In genomic region chr3:187430576-187430975, GRCh38 we compare ENCODE assay signal across 3 cellular contexts.
TF ChIP-seq lines count a peak whose summit lies in the region.

No MANE protein-coding gene starts in this region.

TF ChIP-seq in SK-N-SH, 30 proteins besides CTCF, POLR2A, EP300 and RAD21:
- TF ChIP-seq TCF12 (IDR thresholded peaks at IDR 0.05): no peak
- TF ChIP-seq SMC3 (IDR thresholded peaks at IDR 0.05; ENCODE audit: low read depth, low read length): no peak
- TF ChIP-seq MXI1 (IDR thresholded peaks at IDR 0.05; ENCODE audit: low read depth, low read length): no peak
- no peak for TF ChIP-seq NRF1 (IDR thresholded peaks at IDR 0.05; ENCODE audit: low read depth, low read length)
- TF ChIP-seq NFIC (IDR thresholded peaks at IDR 0.05; ENCODE audit: borderline replicate concordance): no peak
- no peak for TF ChIP-seq FOXJ3 (CRISPR knock-in tag; IDR thresholded peaks at IDR 0.05)
- TF ChIP-seq EZH2phosphoT487 (IDR thresholded peaks at IDR 0.05; ENCODE audit: borderline replicate concordance, low read depth): no peak
- no peak for TF ChIP-seq JUND (IDR thresholded peaks at IDR 0.05)
- TF ChIP-seq, protein P1, sequence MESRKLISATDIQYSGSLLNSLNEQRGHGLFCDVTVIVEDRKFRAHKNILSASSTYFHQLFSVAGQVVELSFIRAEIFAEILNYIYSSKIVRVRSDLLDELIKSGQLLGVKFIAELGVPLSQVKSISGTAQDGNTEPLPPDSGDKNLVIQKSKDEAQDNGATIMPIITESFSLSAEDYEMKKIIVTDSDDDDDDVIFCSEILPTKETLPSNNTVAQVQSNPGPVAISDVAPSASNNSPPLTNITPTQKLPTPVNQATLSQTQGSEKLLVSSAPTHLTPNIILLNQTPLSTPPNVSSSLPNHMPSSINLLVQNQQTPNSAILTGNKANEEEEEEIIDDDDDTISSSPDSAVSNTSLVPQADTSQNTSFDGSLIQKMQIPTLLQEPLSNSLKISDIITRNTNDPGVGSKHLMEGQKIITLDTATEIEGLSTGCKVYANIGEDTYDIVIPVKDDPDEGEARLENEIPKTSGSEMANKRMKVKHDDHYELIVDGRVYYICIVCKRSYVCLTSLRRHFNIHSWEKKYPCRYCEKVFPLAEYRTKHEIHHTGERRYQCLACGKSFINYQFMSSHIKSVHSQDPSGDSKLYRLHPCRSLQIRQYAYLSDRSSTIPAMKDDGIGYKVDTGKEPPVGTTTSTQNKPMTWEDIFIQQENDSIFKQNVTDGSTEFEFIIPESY (IDR thresholded peaks at IDR 0.05; ENCODE audit: borderline replicate concordance, low read depth): no peak
- TF ChIP-seq YY1 (IDR thresholded peaks at IDR 0.05; ENCODE audit: low read depth): no peak
- TF ChIP-seq SIN3A (IDR thresholded peaks at IDR 0.05; ENCODE audit: borderline replicate concordance, low read depth, low read length): no peak
- no peak for TF ChIP-seq RFX5 (IDR thresholded peaks at IDR 0.05; ENCODE audit: low read length)
- TF ChIP-seq IRF3 (IDR thresholded peaks at IDR 0.05; ENCODE audit: low read depth, low read length): no peak
- TF ChIP-seq CHD2 (IDR thresholded peaks at IDR 0.05; ENCODE audit: low read length, partially characterized antibody): no peak
- TF ChIP-seq RXRA (IDR thresholded peaks at IDR 0.05; ENCODE audit: borderline replicate concordance, low read depth): no peak
- TF ChIP-seq FOXM1 (IDR thresholded peaks at IDR 0.05; ENCODE audit: low read depth): no peak
- TF ChIP-seq TEAD4 (IDR thresholded peaks at IDR 0.05; ENCODE audit: borderline replicate concordance, insufficient read depth): no peak

TF ChIP-seq in SK-N-SH treated with all-trans-retinoic acid at 6 μM for 48 hours, 23 proteins besides CTCF, POLR2A, EP300 and RAD21 (continues in another document):
- no peak for TF ChIP-seq PPARA (CRISPR knock-in tag; IDR thresholded peaks at IDR 0.05; ENCODE audit: borderline replicate concordance)
- no peak for TF ChIP-seq ZNF8 (CRISPR knock-in tag; IDR thresholded peaks at IDR 0.05)
- TF ChIP-seq TOX (CRISPR knock-in tag; IDR thresholded peaks at IDR 0.05; ENCODE audit: borderline replicate concordance): no peak
- TF ChIP-seq POU6F1 (CRISPR knock-in tag; IDR thresholded peaks at IDR 0.05; ENCODE audit: borderline replicate concordance, low read depth): no peak
- no peak for TF ChIP-seq SNAI2 (CRISPR knock-in tag; IDR thresholded peaks at IDR 0.05)
- TF ChIP-seq ZFP3 (CRISPR knock-in tag; IDR thresholded peaks at IDR 0.05): no peak
- TF ChIP-seq TCF4 (CRISPR knock-in tag; IDR thresholded peaks at IDR 0.05; ENCODE audit: borderline replicate concordance): no peak
- TF ChIP-seq GLIS3 (CRISPR knock-in tag; IDR thresholded peaks at IDR 0.05): no peak
- no peak for TF ChIP-seq TSHZ2 (CRISPR knock-in tag; IDR thresholded peaks at IDR 0.05)
- no peak for TF ChIP-seq OSR1 (CRISPR knock-in tag; IDR thresholded peaks at IDR 0.05)
- no peak for TF ChIP-seq RARB (CRISPR knock-in tag; IDR thresholded peaks at IDR 0.05)
- no peak for TF ChIP-seq ZNF70 (CRISPR knock-in tag; IDR thresholded peaks at IDR 0.05)
- no peak for TF ChIP-seq ISL1 (CRISPR knock-in tag; IDR thresholded peaks at IDR 0.05)
- TF ChIP-seq ARNTL (CRISPR knock-in tag; IDR thresholded peaks at IDR 0.05; ENCODE audit: borderline replicate concordance, low read depth): no peak
- TF ChIP-seq BACH2 (CRISPR knock-in tag; IDR thresholded peaks at IDR 0.05; ENCODE audit: borderline replicate concordance): no peak
- no peak for TF ChIP-seq ZC3H10 (CRISPR knock-in tag; IDR thresholded peaks at IDR 0.05)
- TF ChIP-seq ESRRG (CRISPR knock-in tag; IDR thresholded peaks at IDR 0.05): no peak
- TF ChIP-seq, protein P2, sequence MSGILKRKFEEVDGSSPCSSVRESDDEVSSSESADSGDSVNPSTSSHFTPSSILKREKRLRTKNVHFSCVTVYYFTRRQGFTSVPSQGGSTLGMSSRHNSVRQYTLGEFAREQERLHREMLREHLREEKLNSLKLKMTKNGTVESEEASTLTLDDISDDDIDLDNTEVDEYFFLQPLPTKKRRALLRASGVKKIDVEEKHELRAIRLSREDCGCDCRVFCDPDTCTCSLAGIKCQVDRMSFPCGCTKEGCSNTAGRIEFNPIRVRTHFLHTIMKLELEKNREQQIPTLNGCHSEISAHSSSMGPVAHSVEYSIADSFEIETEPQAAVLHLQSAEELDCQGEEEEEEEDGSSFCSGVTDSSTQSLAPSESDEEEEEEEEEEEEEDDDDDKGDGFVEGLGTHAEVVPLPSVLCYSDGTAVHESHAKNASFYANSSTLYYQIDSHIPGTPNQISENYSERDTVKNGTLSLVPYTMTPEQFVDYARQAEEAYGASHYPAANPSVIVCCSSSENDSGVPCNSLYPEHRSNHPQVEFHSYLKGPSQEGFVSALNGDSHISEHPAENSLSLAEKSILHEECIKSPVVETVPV (CRISPR knock-in tag; IDR thresholded peaks at IDR 0.05): no peak
- no peak for TF ChIP-seq ZNF565 (CRISPR knock-in tag; conservative IDR thresholded peaks at IDR 0.05; ENCODE audit: low read depth)

TF ChIP-seq in H1, 55 proteins besides CTCF, POLR2A, EP300 and RAD21:
- TF ChIP-seq HDAC6 (IDR thresholded peaks at IDR 0.05; ENCODE audit: low read depth, low read length) (no peak), TBP (IDR thresholded peaks at IDR 0.05; ENCODE audit: low read depth, low read length) (no peak), USF2 (IDR thresholded peaks at IDR 0.05; ENCODE audit: low read length) (no peak), POLR2AphosphoS5 (IDR thresholded peaks at IDR 0.05; ENCODE audit: low read depth, low read length) (no peak), TAF1 (IDR thresholded peaks at IDR 0.05; ENCODE audit: low read depth, low read length) (no peak), CHD7 (IDR thresholded peaks at IDR 0.05; ENCODE audit: insufficient replicate concordance, low read length) (no peak), CREB1 (IDR thresholded peaks at IDR 0.05) (no peak)
- TF ChIP-seq, protein P3, sequence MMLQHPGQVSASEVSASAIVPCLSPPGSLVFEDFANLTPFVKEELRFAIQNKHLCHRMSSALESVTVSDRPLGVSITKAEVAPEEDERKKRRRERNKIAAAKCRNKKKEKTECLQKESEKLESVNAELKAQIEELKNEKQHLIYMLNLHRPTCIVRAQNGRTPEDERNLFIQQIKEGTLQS (IDR thresholded peaks at IDR 0.05; ENCODE audit: insufficient read depth, low read depth, low read length): no peak
